13 cellular contexts compared by ENCODE assay signal in genomic region chr6:113625850-113626249, GRCh38.
DNase-seq lines count a peak whose midpoint lies in the region; ATAC-seq lines count a peak whose summit lies in the region.
"Had no signal": no experiment of that assay in that cellular context is flagged by ENCODE, and none has a peak within 500 bp of the region (broad histone marks: within the 10 kb centered on the region; RNA-seq: fewer than 3 reads in every experiment).

No MANE protein-coding gene starts in this region.

- DNase-seq in C1 segment of cervical spinal cord (lab: John Stamatoyannopoulos, UW) (no peak), glomerular visceral epithelial cell (ENCODE audit: extremely low spot score) (no peak), NCI-H2081 (lab: John Stamatoyannopoulos, UW) (no peak)
- DNase-seq: activated CD4-positive, alpha-beta T cell treated with anti-CD3 and anti-CD28 coated beads for 4 hours; activated gamma-delta T cell treated with Interleukin-2 at 50 U/mL for 16 hours; NCI-H1436 treated with DMSO at 0.1 percent for 48 hours; nucleus accumbens; SW 1271 had no signal

- ATAC-seq in GM18511 (IDR thresholded peaks at IDR 0.05; ENCODE audit: unreplicated experiment) (peak; percentile 45), GM21360 (IDR thresholded peaks at IDR 0.05; ENCODE audit: unreplicated experiment) (peak; percentile 30), HG02938 (IDR thresholded peaks at IDR 0.05; ENCODE audit: unreplicated experiment) (peak; percentile 43), HG03565 (IDR thresholded peaks at IDR 0.05; ENCODE audit: unreplicated experiment) (peak; percentile 35), GM19023 (IDR thresholded peaks at IDR 0.05; ENCODE audit: unreplicated experiment) (no peak)
